1 cellular context compared by ENCODE assay signal in the genomic region with DNA sequence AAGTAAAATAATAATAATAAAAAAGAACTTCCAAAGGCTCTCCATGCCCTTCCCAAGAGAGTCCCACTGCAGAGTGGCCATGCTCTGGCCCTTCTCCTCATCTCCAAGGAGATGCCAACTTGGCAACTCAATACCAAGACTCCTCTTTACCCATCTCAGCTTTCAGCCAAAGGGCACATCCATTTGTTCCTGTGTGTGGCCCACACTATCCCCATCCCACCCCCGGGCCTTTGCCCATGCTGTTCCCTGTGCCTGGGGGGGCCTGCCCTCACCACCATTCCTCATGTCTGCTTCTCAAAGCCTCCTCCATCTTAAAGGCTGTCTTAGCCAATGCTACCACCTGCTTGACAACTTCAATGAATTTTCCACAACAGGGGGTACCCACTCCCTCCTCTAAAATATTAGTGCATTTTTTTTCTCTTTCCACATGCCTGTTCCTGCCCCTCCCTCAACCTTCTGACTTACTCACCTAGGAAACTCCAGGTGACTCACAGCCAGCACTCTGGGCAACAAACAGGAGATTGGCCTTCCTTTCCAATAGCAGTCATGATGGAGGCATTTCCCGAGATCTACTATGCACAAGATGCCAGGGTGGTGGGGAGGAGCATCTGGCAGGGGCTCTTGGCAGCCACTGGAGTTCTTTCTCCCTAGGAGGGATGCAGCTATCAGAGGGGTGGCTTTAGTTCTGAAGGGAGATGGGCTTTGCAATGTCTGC.
TF ChIP-seq lines count a peak whose summit lies in the region.

No MANE protein-coding gene starts in this region.

TF ChIP-seq in IMR-90, 13 proteins besides CTCF, POLR2A, EP300 and RAD21:
- TF ChIP-seq MAZ (IDR thresholded peaks at IDR 0.05; ENCODE audit: borderline replicate concordance, low read depth, low read length) (0 out of 2 replicates have a peak, but pooled peaks have one; percentile 12), MXI1 (IDR thresholded peaks at IDR 0.05; ENCODE audit: borderline replicate concordance, low read depth, low read length) (no peak)
